In the genomic region with DNA sequence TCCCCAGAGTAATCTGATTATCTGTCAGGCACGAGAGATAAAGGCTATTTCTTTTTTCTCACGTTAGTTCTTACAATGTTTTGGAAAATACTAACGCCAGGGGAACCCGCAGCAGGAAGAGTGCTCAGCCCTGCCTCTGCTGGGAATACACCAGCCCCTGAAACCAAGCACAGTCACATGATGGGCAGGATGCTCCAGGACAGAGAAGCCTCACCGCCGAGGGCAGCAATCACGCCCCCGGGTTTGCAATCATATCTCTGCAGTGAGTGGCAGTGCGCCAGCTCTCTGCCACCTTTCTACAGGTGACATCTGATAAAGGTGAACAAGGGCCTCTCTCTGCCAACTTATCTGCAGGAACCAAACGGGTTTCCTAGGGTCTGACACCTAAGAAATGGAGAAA, we compare ENCODE assay signal across 25 cellular contexts.
"Had no signal": no experiment of that assay in that cellular context is flagged by ENCODE, and none has a peak within 500 bp of the region (broad histone marks: within the 10 kb centered on the region; RNA-seq: fewer than 3 reads in every experiment).

No MANE protein-coding gene starts in this region.

- ATAC-seq: naive thymus-derived CD4-positive, alpha-beta T cell; stimulated activated effector memory CD8-positive, alpha-beta T cell treated with anti-CD3 and anti-CD28 coated beads, Interleukin-12 subunit alpha, Interleukin-12 subunit beta, amount 100 ng/mL, for 72 hours had no signal

- H3K27me3 ChIP-seq: ascending aorta, breast epithelium, neural progenitor cell, ovary, right lobe of liver, upper lobe of left lung had no signal

- H3K4me1 Mint-ChIP-seq: stimulated activated effector memory CD8-positive, alpha-beta T cell treated with anti-CD3 and anti-CD28 coated beads, Interleukin-12 subunit alpha, Interleukin-12 subunit beta, amount 100 ng/mL, for 72 hours had no signal

- H3K36me3 ChIP-seq: breast epithelium, heart right ventricle, neural progenitor cell, ovary, right lobe of liver, thoracic aorta, upper lobe of left lung had no signal

- H3K9me3 Mint-ChIP-seq: dendritic cell treated with granulocyte-macrophage colony-stimulating factor and Interleukin-4, amounts not matched to agents 40 ng/mL and 50 ng/mL, for 4 days; stimulated activated effector memory CD8-positive, alpha-beta T cell treated with anti-CD3 and anti-CD28 coated beads, Interleukin-12 subunit alpha, Interleukin-12 subunit beta, amount 100 ng/mL, for 72 hours; T-helper 1 cell treated with Interleukin-12 subunit alpha and Interleukin-12 subunit beta and Interleukin-4 antibody, amounts not matched to agents 30 μg/mL and 1 μg/mL, for 36 hours had no signal

- H3K36me3 Mint-ChIP-seq: stimulated activated effector memory CD8-positive, alpha-beta T cell treated with anti-CD3 and anti-CD28 coated beads, Interleukin-12 subunit alpha, Interleukin-12 subunit beta, amount 100 ng/mL, for 72 hours had no signal

- H3K4me1 ChIP-seq: ascending aorta, breast epithelium, esophagus squamous epithelium, right lobe of liver, upper lobe of left lung had no signal

- H3K9ac ChIP-seq: neural progenitor cell had no signal

- H3K4me3 Mint-ChIP-seq: dendritic cell treated with granulocyte-macrophage colony-stimulating factor and Interleukin-4, amounts not matched to agents 40 ng/mL and 50 ng/mL, for 4 days; naive thymus-derived CD4-positive, alpha-beta T cell; neural progenitor cell; stimulated activated effector memory CD8-positive, alpha-beta T cell treated with anti-CD3 and anti-CD28 coated beads, Interleukin-12 subunit alpha, Interleukin-12 subunit beta, amount 100 ng/mL, for 72 hours; T-helper 1 cell treated with Interleukin-12 subunit alpha and Interleukin-12 subunit beta and Interleukin-4 antibody, amounts not matched to agents 30 μg/mL and 1 μg/mL, for 36 hours had no signal

- H3K4me3 ChIP-seq: ascending aorta, breast epithelium, esophagus squamous epithelium, heart right ventricle, neural progenitor cell, ovary, right lobe of liver, smooth muscle cell, thoracic aorta, upper lobe of left lung had no signal

- DNase-seq: activated CD4-positive, alpha-beta T cell treated with anti-CD3 and anti-CD28 coated beads, Interleukin-2, amount 50 U/mL, for 1 hour; activated CD4-positive, CD25-positive, alpha-beta regulatory T cell treated with anti-CD3 and anti-CD28 coated beads, Interleukin-2, amount 50 U/mL, for 72 hours; activated CD8-positive, alpha-beta memory T cell treated with anti-CD3 and anti-CD28 coated beads, Interleukin-2, amount 50 U/mL, for 4 hours; activated effector memory CD4-positive, alpha-beta T cell treated with anti-CD3 and anti-CD28 coated beads, Interleukin-2, amount 50 U/mL, for 16 hours; activated naive CD4-positive, alpha-beta T cell treated with anti-CD3 and anti-CD28 coated beads, Interleukin-2, amount 50 U/mL, for 16 hours; activated T-cell treated with anti-CD3 and anti-CD28 coated beads, Interleukin-2, amount 50 U/mL, for 48 hours; cerebellar nuclear complex; effector memory CD4-positive, alpha-beta T cell; esophagus squamous epithelium; mesendoderm; naive thymus-derived CD4-positive, alpha-beta T cell; ovary; stimulated activated CD4-positive, alpha-beta T cell treated with anti-CD3 and anti-CD28 coated beads, Interleukin-4, amount 100 ng/mL, for 24 hours; upper lobe of left lung had no signal

- H3K27ac Mint-ChIP-seq: dendritic cell treated with granulocyte-macrophage colony-stimulating factor and Interleukin-4, amounts not matched to agents 40 ng/mL and 50 ng/mL, for 4 days; naive thymus-derived CD4-positive, alpha-beta T cell; neural progenitor cell; stimulated activated effector memory CD8-positive, alpha-beta T cell treated with anti-CD3 and anti-CD28 coated beads, Interleukin-12 subunit alpha, Interleukin-12 subunit beta, amount 100 ng/mL, for 72 hours; T-helper 1 cell treated with Interleukin-12 subunit alpha and Interleukin-12 subunit beta and Interleukin-4 antibody, amounts not matched to agents 30 μg/mL and 1 μg/mL, for 36 hours had no signal

- H3K9me3 ChIP-seq: breast epithelium, esophagus squamous epithelium, heart right ventricle, ovary, right lobe of liver, thoracic aorta, upper lobe of left lung had no signal

- FAIRE-seq: endothelial cell of umbilical vein had no signal

- H3K27ac ChIP-seq: ascending aorta, breast epithelium, esophagus squamous epithelium, heart right ventricle, neural progenitor cell, ovary, right lobe of liver, thoracic aorta, upper lobe of left lung had no signal

- H3K4me2 ChIP-seq: neural progenitor cell, smooth muscle cell had no signal
